ENCODE assay signal across 26 cellular contexts in genomic region chr9:119177141-119177540, GRCh38.
"Had no signal": no experiment of that assay in that cellular context is flagged by ENCODE, and none has a peak within 500 bp of the region (broad histone marks: within the 10 kb centered on the region; RNA-seq: fewer than 3 reads in every experiment).

No MANE protein-coding gene starts in this region.

- H3K27me3 Mint-ChIP-seq: activated CD4-positive, alpha-beta T cell treated with anti-CD3 and anti-CD28 coated beads, Interleukin-2, amount 10 ng/mL, durations not matched to agents 24 days and 14 days; activated CD8-positive, alpha-beta T cell treated with anti-CD3 and anti-CD28 coated beads for 36 hours; activated T-cell treated with anti-CD3 and anti-CD28 coated beads, Interleukin-2, amount 50 U/mL, for 24 hours; central memory CD8-positive, alpha-beta T cell had no signal

- H3K4me1 Mint-ChIP-seq: activated CD4-positive, alpha-beta T cell treated with anti-CD3 and anti-CD28 coated beads, Interleukin-2, amount 10 ng/mL, durations not matched to agents 24 days and 14 days; central memory CD8-positive, alpha-beta T cell had no signal

- H3K9me3 ChIP-seq: adrenal gland had no signal

- H3K4me3 Mint-ChIP-seq: activated CD4-positive, alpha-beta T cell treated with anti-CD3 and anti-CD28 coated beads, Interleukin-2, amount 10 ng/mL, durations not matched to agents 24 days and 14 days; activated CD8-positive, alpha-beta T cell treated with anti-CD3 and anti-CD28 coated beads for 36 hours; activated naive CD4-positive, alpha-beta T cell treated with anti-CD3 and anti-CD28 coated beads for 36 hours; activated T-cell treated with anti-CD3 and anti-CD28 coated beads, Interleukin-2, amount 50 U/mL, for 24 hours; central memory CD8-positive, alpha-beta T cell had no signal

- H3K36me3 ChIP-seq: adrenal gland, brain microvascular endothelial cell, SJCRH30 had no signal

- H3K36me3 Mint-ChIP-seq: activated naive CD4-positive, alpha-beta T cell treated with anti-CD3 and anti-CD28 coated beads, Interleukin-2, amount 50 U/mL, for 72 hours had no signal

- H3K27ac ChIP-seq: adrenal gland, brain microvascular endothelial cell, SJCRH30, SK-N-MC had no signal

- H3K27me3 ChIP-seq: adrenal gland, brain microvascular endothelial cell, SJCRH30 had no signal

- H3K4me1 ChIP-seq: SJCRH30 had no signal

- H3K4me3 ChIP-seq: adrenal gland, SJCRH30, SK-N-MC had no signal

- ATAC-seq: activated CD8-positive, alpha-beta T cell treated with anti-CD3 and anti-CD28 coated beads for 36 hours; activated naive CD4-positive, alpha-beta T cell treated with anti-CD3 and anti-CD28 coated beads, Interleukin-2, amount 50 U/mL, for 72 hours; Panc1 had no signal

- H3K9me3 Mint-ChIP-seq: activated T-helper 2 cell treated with anti-CD3 and anti-CD28 coated beads, Interferon-gamma antibody, Interleukin-2, Interleukin-4, amounts not matched to agents 10 μg/mL and 5 μg/mL and 100 μg/mL, durations not matched to agents 14 hours and 24 hours and 36 hours had no signal

- DNase-seq: activated CD4-positive, alpha-beta T cell treated with anti-CD3 and anti-CD28 coated beads, Interleukin-2, amount 10 ng/mL, durations not matched to agents 24 days and 14 days; activated CD4-positive, alpha-beta T cell treated with anti-CD3 and anti-CD28 coated beads, Interleukin-2, amount 50 U/mL, for 4 hours; activated CD8-positive, alpha-beta T cell treated with anti-CD3 and anti-CD28 coated beads for 36 hours; activated gamma-delta T cell treated with Interleukin-2 at 50 U/mL for 16 hours; activated naive CD4-positive, alpha-beta T cell treated with anti-CD3 and anti-CD28 coated beads for 36 hours; activated T-cell treated with anti-CD3 and anti-CD28 coated beads, Interleukin-2, amount 50 U/mL, for 24 hours; adrenal gland; brain microvascular endothelial cell; Karpas-422; KBM-7; NCI-H1105; NCI-H1417 treated with DMSO at 0.1 percent for 48 hours; NCI-H1930; NCI-H2081 treated with DMSO at 0.1 percent for 48 hours; NCI-H345; NCI-H510A; NCI-H526; NCI-H774; SHP77; SJCRH30; T1000 had no signal

- H3K27ac Mint-ChIP-seq: activated CD4-positive, alpha-beta T cell treated with anti-CD3 and anti-CD28 coated beads, Interleukin-2, amount 10 ng/mL, durations not matched to agents 24 days and 14 days; activated CD8-positive, alpha-beta T cell treated with anti-CD3 and anti-CD28 coated beads for 36 hours; activated naive CD4-positive, alpha-beta T cell treated with anti-CD3 and anti-CD28 coated beads for 36 hours; activated naive CD4-positive, alpha-beta T cell treated with anti-CD3 and anti-CD28 coated beads, Interleukin-2, amount 50 U/mL, for 72 hours; activated T-cell treated with anti-CD3 and anti-CD28 coated beads, Interleukin-2, amount 50 U/mL, for 24 hours; activated T-helper 2 cell treated with anti-CD3 and anti-CD28 coated beads, Interferon-gamma antibody, Interleukin-2, Interleukin-4, amounts not matched to agents 10 μg/mL and 5 μg/mL and 100 μg/mL, durations not matched to agents 14 hours and 24 hours and 36 hours had no signal
